In genomic region chr9:112881366-112881765, GRCh38 we compare ENCODE assay signal across 17 cellular contexts. TPM values are rescaled to one million over a fixed set of nuclear protein-coding genes. Genes with fewer than 3 reads are reported as not detected.
DNase-seq lines count a peak whose midpoint lies in the region; ATAC-seq and TF ChIP-seq lines count a peak whose summit lies in the region.
"Had no signal": no experiment of that assay in that cellular context is flagged by ENCODE, and none has a peak within 500 bp of the region (broad histone marks: within the 10 kb centered on the region; RNA-seq: fewer than 3 reads in every experiment).

No MANE protein-coding gene starts in this region.

- no peak overlapping the region for H3K27ac ChIP-seq in breast epithelium
- H3K27ac ChIP-seq in upper lobe of right lung, result no peak overlapping the region
- H3K27ac ChIP-seq: left lung, prostate gland had no signal

- TF ChIP-seq POLR2A in breast epithelium (IDR thresholded peaks at IDR 0.05), result no peak

- intact Hi-C loops in MCF 10A (cut with micrococcal nuclease) (no loop called here), breast epithelium (cut with DNase I; ENCODE audit: low total_unique reads) (no loop called here), upper lobe of right lung (cut with DNase I) (no loop called here)

- H3K4me1 ChIP-seq in breast epithelium, result no peaks in the 10 kb centered on the region
- H3K4me1 ChIP-seq in adipocyte (ENCODE audit: control insufficient read depth, insufficient read depth, low read length), result peaks cover 3% of the 10 kb centered on the region
- H3K4me1 ChIP-seq in upper lobe of right lung, result no peaks in the 10 kb centered on the region
- H3K4me1 ChIP-seq: left lung, prostate gland had no signal

- no peak overlapping the region for H3K9ac ChIP-seq in adipocyte (ENCODE audit: low read length)

- no peak overlapping the region for H3K27ac Mint-ChIP-seq in MCF 10A (ENCODE audit: low read depth, unreplicated experiment)
- H3K27ac Mint-ChIP-seq: naive B cell; T-helper 2 cell treated with Interferon-gamma antibody and Interleukin-4, amounts not matched to agents 5 μg/mL and 100 μg/mL, for 36 hours had no signal

- POLR2A ChIA-PET in MCF 10A (lab: Yijun Ruan, JAX), result no interaction called here

- H3K4me3 ChIP-seq in breast epithelium (no peak overlapping the region), adipocyte (ENCODE audit: low read length) (no peak overlapping the region), fibroblast of the aortic adventitia (ENCODE audit: low read depth, low read length) (no peak overlapping the region), upper lobe of right lung (no peak overlapping the region)
- H3K4me3 ChIP-seq: left lung, prostate gland had no signal

- peaks cover 7% of the 10 kb centered on the region for H3K9me3 Mint-ChIP-seq in MCF 10A (ENCODE audit: unreplicated experiment)
- H3K9me3 Mint-ChIP-seq: naive B cell; T-helper 2 cell treated with Interferon-gamma antibody and Interleukin-4, amounts not matched to agents 5 μg/mL and 100 μg/mL, for 36 hours had no signal

- no peaks in the 10 kb centered on the region for H3K27me3 ChIP-seq in breast epithelium
- no peaks in the 10 kb centered on the region for H3K27me3 ChIP-seq in adipocyte (replicated peaks; ENCODE audit: control insufficient read depth, insufficient read depth, low read length)
- no peaks in the 10 kb centered on the region for H3K27me3 ChIP-seq in upper lobe of right lung
- H3K27me3 ChIP-seq: left lung had no signal

- H3K9me3 ChIP-seq in breast epithelium (no peaks in the 10 kb centered on the region), adipocyte (ENCODE audit: control insufficient read depth, low read length) (no peaks in the 10 kb centered on the region), upper lobe of right lung (no peaks in the 10 kb centered on the region)
- H3K9me3 ChIP-seq: left lung, prostate gland had no signal

- H3K36me3 ChIP-seq in breast epithelium (no peaks in the 10 kb centered on the region), adipocyte (ENCODE audit: control insufficient read depth, insufficient read depth, low read length, severe bottlenecking) (no peaks in the 10 kb centered on the region), upper lobe of right lung (peaks cover 8% of the 10 kb centered on the region)
- H3K36me3 ChIP-seq: prostate gland had no signal

- ATAC-seq in upper lobe of right lung (peak; percentile 20), HG02870 (IDR thresholded peaks at IDR 0.05; ENCODE audit: unreplicated experiment) (no peak)
- ATAC-seq: left lung, Right ventricle myocardium inferior had no signal

- H3K36me3 Mint-ChIP-seq in MCF 10A (ENCODE audit: insufficient read depth, unreplicated experiment), result no peaks in the 10 kb centered on the region

- CTCF ChIA-PET in MCF 10A (lab: Yijun Ruan, JAX), result interaction anchor here (0.6 to 1.9 kb wide), 3 partner anchors 8 to 162 kb away, joined by 3 to 14 read pairs (median 3); no protein-coding TSS in a partner anchor

- no TSS peak for BruUV-seq in MCF 10A (replicated peaks; lab: Mats Ljungman, UMichigan)

- TF ChIP-seq CTCF in MCF 10A (IDR thresholded peaks at IDR 0.05; ENCODE audit: unreplicated experiment), result no peak
- TF ChIP-seq CTCF in breast epithelium (IDR thresholded peaks at IDR 0.05), result no peak
- TF ChIP-seq CTCF in fibroblast of the aortic adventitia (IDR thresholded peaks at IDR 0.05; ENCODE audit: insufficient read depth, low read length), result no peak
- no peak for TF ChIP-seq CTCF in upper lobe of right lung (IDR thresholded peaks at IDR 0.05)

- peak; percentile 45 for DNase-seq in MCF 10A (ENCODE audit: unreplicated experiment)
- no peak for DNase-seq in breast epithelium (ENCODE audit: low spot score in 2 of 2)
- DNase-seq in adipocyte (ENCODE audit: low read depth), result peak; percentile 29
- DNase-seq in fibroblast of the aortic adventitia (ENCODE audit: low read depth), result peak; percentile 23
- no peak for DNase-seq in upper lobe of right lung
- no peak for DNase-seq in Ammon's horn (ENCODE audit: low spot score)
- no peak for DNase-seq in NCI-H526 (lab: John Stamatoyannopoulos, UW)
- DNase-seq: 8988T; activated naive CD4-positive, alpha-beta T cell; caudate nucleus; left lung; naive B cell; substantia nigra had no signal

- H3K4me3 Mint-ChIP-seq in MCF 10A (ENCODE audit: unreplicated experiment), result no peak overlapping the region
- H3K4me3 Mint-ChIP-seq: naive B cell; T-helper 2 cell treated with Interferon-gamma antibody and Interleukin-4, amounts not matched to agents 5 μg/mL and 100 μg/mL, for 36 hours had no signal

- no peaks in the 10 kb centered on the region for H3K27me3 Mint-ChIP-seq in MCF 10A (ENCODE audit: insufficient read depth, unreplicated experiment)
- H3K27me3 Mint-ChIP-seq: naive B cell had no signal

- peaks cover 19% of the 10 kb centered on the region for H3K4me1 Mint-ChIP-seq in MCF 10A (ENCODE audit: insufficient read depth, unreplicated experiment)
- H3K4me1 Mint-ChIP-seq: naive B cell had no signal

RNA-seq across cellular contexts. Expression of gene SLC46A2, which starts 9.3 kb away (rescaled TPM):
- total RNA-seq in MCF 10A (2022) (not detected in 2 replicates), breast epithelium (under 1 TPM in 2 of 3 donors, not detected in 1; 0.16 to 0.66 TPM), fibroblast of the aortic adventitia (ENCODE audit: low replicate concordance) (not detected in 2 replicates), upper lobe of right lung (17.0 TPM)
- total RNA-seq: Right ventricle myocardium inferior had no signal

Comparison
In these comparisons a context has a peak if more than half of its experiments do, and no peak if none do; other contexts are left out.
1. DNase-seq: peak in MCF 10A (single experiment), adipocyte (single experiment) and fibroblast of the aortic adventitia (single experiment); none in breast epithelium (0 of 2), upper lobe of right lung (single experiment), Ammon's horn (single experiment) and NCI-H526 (0 of 2).
2. RNA of gene SLC46A2, which starts 9.3 kb away (total RNA-seq): 17.0 TPM in upper lobe of right lung (single experiment); 0.16 to 0.66 TPM in breast epithelium, not detected in MCF 10A and not detected in fibroblast of the aortic adventitia; every median in the first group is over 10 times any median in the second.